10 cellular contexts compared by ENCODE assay signal in the genomic region with DNA sequence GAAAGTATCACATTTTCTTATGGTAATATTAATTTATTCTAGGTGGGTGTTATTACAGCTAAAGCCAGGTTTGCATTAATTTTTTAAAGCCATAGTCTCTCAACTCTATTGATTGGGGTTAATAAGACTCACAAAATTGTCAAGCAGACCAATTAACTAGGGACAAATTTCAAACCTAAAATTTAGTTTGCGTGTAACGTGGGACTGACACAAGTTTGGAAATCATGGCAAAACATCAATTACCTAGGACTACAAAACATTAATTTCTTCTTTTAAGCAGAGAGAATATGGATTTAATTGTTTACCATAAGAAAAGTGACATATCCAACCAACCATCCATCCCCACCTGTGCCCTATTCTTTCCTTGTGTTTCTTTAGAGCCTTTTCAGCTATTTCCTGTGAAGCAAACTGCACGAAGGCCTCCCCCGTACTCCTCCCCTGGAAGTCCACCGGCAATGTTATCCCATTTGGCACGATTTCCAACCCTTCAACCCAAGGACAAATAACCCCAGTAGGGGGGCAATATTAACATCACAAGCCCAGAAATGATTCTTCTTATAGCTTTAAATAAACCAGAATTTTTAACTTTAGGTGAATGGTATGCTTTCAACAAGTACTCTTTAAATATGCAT. TPM values are rescaled to one million over a fixed set of nuclear protein-coding genes. Genes with fewer than 3 reads are reported as not detected.
DNase-seq lines count a peak whose midpoint lies in the region; ATAC-seq and TF ChIP-seq lines count a peak whose summit lies in the region.
"Had no signal": no experiment of that assay in that cellular context is flagged by ENCODE, and none has a peak within 500 bp of the region (broad histone marks: within the 10 kb centered on the region; RNA-seq: fewer than 3 reads in every experiment).

No MANE protein-coding gene starts in this region.

- peak; percentile 52 to 74 for DNase-seq in NCI-H2081 (lab: John Stamatoyannopoulos, UW)
- no peak for DNase-seq in NCI-H2081 treated with DMSO at 0.1 percent for 48 hours (lab: John Stamatoyannopoulos, UW)
- DNase-seq in WTC11 (ENCODE audit: low spot score) = no peak
- DNase-seq in foreskin fibroblast = no peak
- DNase-seq in skeletal muscle cell (ENCODE audit: low read depth) = no peak
- no peak for DNase-seq in thyroid gland
- DNase-seq: ACHN, NCI-H1694 treated with DMSO at 0.1 percent for 48 hours had no signal

- H3K27ac ChIP-seq in thyroid gland = peak overlapping the region in 1 of 3 donors; percentile 31

- no peaks in the 10 kb centered on the region for H3K27me3 ChIP-seq in thyroid gland

- POLR2A ChIA-PET in WTC11 (lab: Charles Lee) = no interaction called here

- no peaks in the 10 kb centered on the region for H3K27me3 Mint-ChIP-seq in WTC11 (ENCODE audit: low read depth)

- H3K4me3 ChIP-seq in foreskin fibroblast (ENCODE audit: low read depth in 1 of 2, low read length in 2 of 2) (peak overlapping the region; percentile 30 to 85), skeletal muscle cell (ENCODE audit: low read depth, low read length) (peak overlapping the region; percentile 20), thyroid gland (replicated peaks in 1 of 3) (no peak overlapping the region)

- ATAC-seq in WTC11 = no peak
- ATAC-seq in HG02763 (IDR thresholded peaks at IDR 0.05; ENCODE audit: unreplicated experiment) = no peak
- ATAC-seq in GM21786 (IDR thresholded peaks at IDR 0.05; ENCODE audit: unreplicated experiment) = no peak

- H3K36me3 Mint-ChIP-seq in WTC11 = peaks cover 88% of the 10 kb centered on the region

- no peak for TF ChIP-seq POLR2A in thyroid gland (IDR thresholded peaks at IDR 0.05)

- peaks cover 26 to 35% of the 10 kb centered on the region in 2 donors for H3K4me1 ChIP-seq in thyroid gland

- peak overlapping the region; percentile 90 for H3K4me3 Mint-ChIP-seq in WTC11

- no peaks in the 10 kb centered on the region for H3K9me3 Mint-ChIP-seq in WTC11

- H3K36me3 ChIP-seq in thyroid gland = peaks cover 66 to 75% of the 10 kb centered on the region in 2 donors

- TF ChIP-seq CTCF in WTC11 (IDR thresholded peaks at IDR 0.05) (no peak), foreskin fibroblast (IDR thresholded peaks at IDR 0.05; ENCODE audit: low read depth, low read length) (no peak), thyroid gland (IDR thresholded peaks at IDR 0.05) (no peak)

- CTCF ChIA-PET in WTC11 (lab: Charles Lee) = interaction anchor here (0.5 kb wide), 1 partner anchor 14 kb away, joined by 4 read pairs; no protein-coding TSS in a partner anchor

- peak overlapping the region; percentile 88 for H3K27ac Mint-ChIP-seq in WTC11

- H3K4me1 Mint-ChIP-seq in WTC11 = peaks cover 42% of the 10 kb centered on the region

- intact Hi-C loops in thyroid gland (cut with DNase I) = no loop called here

- H3K9me3 ChIP-seq in thyroid gland = no peaks in the 10 kb centered on the region

- WGBS in thyroid gland, 2 donors = 28 to 29% methylated on average over 6 of the region's 6 CpGs

TF ChIP-seq in WTC11, 78 proteins besides CTCF, POLR2A, EP300 and RAD21:
- no peak for TF ChIP-seq FOXK1 (CRISPR knock-in tag; IDR thresholded peaks at IDR 0.05)
- TF ChIP-seq, protein P1, sequence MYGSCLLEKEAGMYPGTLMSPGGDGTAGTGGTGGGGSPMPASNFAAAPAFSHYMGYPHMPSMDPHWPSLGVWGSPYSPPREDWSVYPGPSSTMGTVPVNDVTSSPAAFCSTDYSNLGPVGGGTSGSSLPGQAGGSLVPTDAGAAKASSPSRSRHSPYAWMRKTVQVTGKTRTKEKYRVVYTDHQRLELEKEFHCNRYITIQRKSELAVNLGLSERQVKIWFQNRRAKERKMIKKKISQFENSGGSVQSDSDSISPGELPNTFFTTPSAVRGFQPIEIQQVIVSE (CRISPR knock-in tag; IDR thresholded peaks at IDR 0.05; ENCODE audit: borderline replicate concordance) = no peak
- TF ChIP-seq EMX1 (CRISPR knock-in tag; IDR thresholded peaks at IDR 0.05) = no peak
- no peak for TF ChIP-seq TP53 (CRISPR knock-in tag; IDR thresholded peaks at IDR 0.05)
- TF ChIP-seq NFE2L1 (CRISPR knock-in tag; IDR thresholded peaks at IDR 0.05) = no peak
- no peak for TF ChIP-seq ETV6 (CRISPR knock-in tag; IDR thresholded peaks at IDR 0.05)
- TF ChIP-seq RORB (CRISPR knock-in tag; IDR thresholded peaks at IDR 0.05) = no peak
- TF ChIP-seq ZNF396 (CRISPR knock-in tag; IDR thresholded peaks at IDR 0.05; ENCODE audit: borderline replicate concordance) = no peak
- TF ChIP-seq MXD4 (CRISPR knock-in tag; IDR thresholded peaks at IDR 0.05; ENCODE audit: borderline replicate concordance) = no peak

RNA-seq across cellular contexts. Expression of a gene that starts 4.4 kb away (rescaled TPM):
- total RNA-seq in WTC11 (2021) = 671 to 865 TPM (median 709 TPM) in 3 replicates
- total RNA-seq in thyroid gland = 100 to 1,000 TPM; 459 to 991 (median 620) TPM

Comparison
In these comparisons a context has a peak if more than half of its experiments do, and no peak if none do; other contexts are left out.
1. DNase-seq: peak in NCI-H2081 (2 of 2); none in NCI-H2081 treated with DMSO at 0.1 percent for 48 hours (single experiment), WTC11 (single experiment), foreskin fibroblast (0 of 2), skeletal muscle cell (single experiment) and thyroid gland (0 of 2).
2. H3K4me3 ChIP-seq: peak in foreskin fibroblast (2 of 2) and skeletal muscle cell (single experiment); none in thyroid gland (0 of 3).